In the genomic region with DNA sequence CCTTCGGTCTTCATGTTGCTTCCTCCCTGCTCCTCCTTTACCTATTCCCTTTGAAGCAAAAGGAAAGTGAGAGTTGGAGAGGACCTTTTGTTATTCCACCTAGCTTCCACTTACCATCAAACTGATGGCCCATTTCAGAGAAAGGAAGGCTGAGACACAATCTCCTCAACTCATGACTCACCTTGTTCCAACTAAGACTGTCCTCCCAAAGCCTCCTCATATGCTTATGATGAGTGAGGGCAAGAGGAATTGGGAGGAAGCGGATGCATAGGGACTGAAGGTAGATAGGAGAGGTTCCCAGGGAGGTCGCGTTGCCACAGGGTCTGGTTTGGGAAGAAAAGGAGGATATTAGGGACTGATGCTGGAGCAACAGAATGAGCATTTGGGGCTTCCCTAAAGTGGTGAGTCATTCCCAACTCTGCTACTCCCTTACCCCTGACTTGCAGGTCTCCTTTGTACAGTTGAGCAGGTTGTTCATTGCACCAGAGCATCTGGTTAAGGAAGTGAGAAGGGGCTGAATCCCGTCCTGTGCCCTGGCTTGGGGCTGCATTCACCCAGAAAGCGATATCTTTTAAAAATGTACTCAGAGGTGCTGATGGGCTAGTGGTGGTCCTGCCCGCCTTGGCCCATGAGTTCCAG, we compare ENCODE assay signal across 27 cellular contexts. TPM values are rescaled to one million over a fixed set of nuclear protein-coding genes. Genes with fewer than 3 reads are reported as not detected.
DNase-seq lines count a peak whose midpoint lies in the region; ATAC-seq and TF ChIP-seq lines count a peak whose summit lies in the region.
"Had no signal": no experiment of that assay in that cellular context is flagged by ENCODE, and none has a peak within 500 bp of the region (broad histone marks: within the 10 kb centered on the region; RNA-seq: fewer than 3 reads in every experiment).

No MANE protein-coding gene starts in this region.

- H3K9me3 ChIP-seq in RWPE2 (ENCODE audit: severe bottlenecking): no peaks in the 10 kb centered on the region

- no peak for TF ChIP-seq CTCF in RWPE2 (IDR thresholded peaks at IDR 0.05; ENCODE audit: poor library complexity, severe bottlenecking)

- POLR2A ChIA-PET in activated naive CD8-positive, alpha-beta T cell treated with anti-CD3 and anti-CD28 coated beads, Interleukin-2, amount 10 ng/mL, durations not matched to agents 7 days and 5 days (lab: Charles Lee): no interaction called here

- no peaks in the 10 kb centered on the region for H3K36me3 ChIP-seq in RWPE2 (ENCODE audit: low read depth)
- H3K36me3 ChIP-seq: cardiac muscle cell had no signal

- peak overlapping the region; percentile 62 for H3K27ac Mint-ChIP-seq in activated naive CD8-positive, alpha-beta T cell treated with anti-CD3 and anti-CD28 coated beads, Interleukin-2, amount 10 ng/mL, durations not matched to agents 7 days and 5 days
- no peak overlapping the region for H3K27ac Mint-ChIP-seq in activated naive CD8-positive, alpha-beta T cell treated with anti-CD3 and anti-CD28 coated beads for 36 hours
- no peak overlapping the region for H3K27ac Mint-ChIP-seq in stimulated activated naive CD8-positive, alpha-beta T cell treated with anti-CD3 and anti-CD28 coated beads, Interleukin-15, amount 100 ng/mL, for 72 hours
- H3K27ac Mint-ChIP-seq: activated CD4-positive, alpha-beta T cell treated with anti-CD3 and anti-CD28 coated beads, Interleukin-2, amount 10 ng/mL, durations not matched to agents 24 days and 14 days had no signal

- no peak for DNase-seq in activated naive CD8-positive, alpha-beta T cell treated with anti-CD3 and anti-CD28 coated beads, Interleukin-2, amount 10 ng/mL, durations not matched to agents 7 days and 5 days
- DNase-seq in activated naive CD8-positive, alpha-beta T cell treated with anti-CD3 and anti-CD28 coated beads for 36 hours: no peak
- no peak for DNase-seq in RWPE2 (ENCODE audit: low spot score)
- DNase-seq in epithelial cell of prostate (ENCODE audit: low read depth, low spot score): peak; percentile 34
- DNase-seq in stimulated activated naive CD8-positive, alpha-beta T cell treated with anti-CD3 and anti-CD28 coated beads, Interleukin-15, amount 100 ng/mL, for 72 hours: no peak
- no peak for DNase-seq in NCI-H345 treated with DMSO at 0.1 percent for 48 hours (lab: John Stamatoyannopoulos, UW; ENCODE audit: unreplicated experiment)
- DNase-seq in H4 (ENCODE audit: low spot score): no peak
- no peak for DNase-seq in C1 segment of cervical spinal cord (lab: John Stamatoyannopoulos, UW)
- DNase-seq: activated CD4-positive, alpha-beta T cell treated with anti-CD3 and anti-CD28 coated beads, Interleukin-2, amount 10 ng/mL, durations not matched to agents 24 days and 14 days; activated CD8-positive, alpha-beta memory T cell treated with anti-CD3 and anti-CD28 coated beads, Interleukin-2, amount 50 U/mL, for 4 hours; activated effector memory CD4-positive, alpha-beta T cell treated with Interleukin-2 at 50 U/mL for 16 hours; amygdala; dermis blood vessel endothelial cell; H7; left ventricle myocardium superior; midbrain; NCI-H187; NCI-H748 treated with DMSO at 0.1 percent for 48 hours; PC-3; right cardiac atrium; SIG-M5; substantia nigra had no signal

- H3K9me3 Mint-ChIP-seq in activated naive CD8-positive, alpha-beta T cell treated with anti-CD3 and anti-CD28 coated beads, Interleukin-2, amount 10 ng/mL, durations not matched to agents 7 days and 5 days: no peaks in the 10 kb centered on the region
- no peaks in the 10 kb centered on the region for H3K9me3 Mint-ChIP-seq in activated naive CD8-positive, alpha-beta T cell treated with anti-CD3 and anti-CD28 coated beads for 36 hours
- no peaks in the 10 kb centered on the region for H3K9me3 Mint-ChIP-seq in stimulated activated naive CD8-positive, alpha-beta T cell treated with anti-CD3 and anti-CD28 coated beads, Interleukin-15, amount 100 ng/mL, for 72 hours
- H3K9me3 Mint-ChIP-seq: activated CD4-positive, alpha-beta T cell treated with anti-CD3 and anti-CD28 coated beads, Interleukin-2, amount 10 ng/mL, durations not matched to agents 24 days and 14 days; CD14-positive monocyte had no signal

- H3K4me3 ChIP-seq in RWPE2 (ENCODE audit: severe bottlenecking): no peak overlapping the region
- H3K4me3 ChIP-seq: cardiac muscle cell had no signal

- no peaks in the 10 kb centered on the region for H3K27me3 ChIP-seq in RWPE2 (ENCODE audit: insufficient read depth, poor library complexity, severe bottlenecking)
- H3K27me3 ChIP-seq: cardiac muscle cell had no signal

- no peak overlapping the region for H3K4me3 Mint-ChIP-seq in activated naive CD8-positive, alpha-beta T cell treated with anti-CD3 and anti-CD28 coated beads, Interleukin-2, amount 10 ng/mL, durations not matched to agents 7 days and 5 days
- no peak overlapping the region for H3K4me3 Mint-ChIP-seq in activated naive CD8-positive, alpha-beta T cell treated with anti-CD3 and anti-CD28 coated beads for 36 hours
- H3K4me3 Mint-ChIP-seq in stimulated activated naive CD8-positive, alpha-beta T cell treated with anti-CD3 and anti-CD28 coated beads, Interleukin-15, amount 100 ng/mL, for 72 hours: peak overlapping the region in 1 of 2 donors; percentile 22
- H3K4me3 Mint-ChIP-seq: CD14-positive monocyte had no signal

- H3K4me1 Mint-ChIP-seq in activated naive CD8-positive, alpha-beta T cell treated with anti-CD3 and anti-CD28 coated beads, Interleukin-2, amount 10 ng/mL, durations not matched to agents 7 days and 5 days: peaks cover 20% of the 10 kb centered on the region
- peaks cover 9% of the 10 kb centered on the region for H3K4me1 Mint-ChIP-seq in activated naive CD8-positive, alpha-beta T cell treated with anti-CD3 and anti-CD28 coated beads for 36 hours
- H3K4me1 Mint-ChIP-seq in stimulated activated naive CD8-positive, alpha-beta T cell treated with anti-CD3 and anti-CD28 coated beads, Interleukin-15, amount 100 ng/mL, for 72 hours: peaks cover 23% of the 10 kb centered on the region

- ATAC-seq in activated naive CD8-positive, alpha-beta T cell treated with anti-CD3 and anti-CD28 coated beads, Interleukin-2, amount 10 ng/mL, durations not matched to agents 7 days and 5 days (ENCODE audit: low read depth): no peak
- ATAC-seq in RWPE2 (ENCODE audit: low read depth): no peak
- ATAC-seq in stimulated activated naive CD8-positive, alpha-beta T cell treated with anti-CD3 and anti-CD28 coated beads, Interleukin-15, amount 100 ng/mL, for 72 hours: peak; percentile 34
- ATAC-seq: left ventricle myocardium superior, PC-3, right cardiac atrium had no signal

- peaks cover 11% of the 10 kb centered on the region for H3K4me1 ChIP-seq in RWPE2 (ENCODE audit: insufficient read depth, poor library complexity, severe bottlenecking)
- H3K4me1 ChIP-seq: parathyroid adenoma had no signal

- no peaks in the 10 kb centered on the region for H3K36me3 Mint-ChIP-seq in activated naive CD8-positive, alpha-beta T cell treated with anti-CD3 and anti-CD28 coated beads, Interleukin-2, amount 10 ng/mL, durations not matched to agents 7 days and 5 days
- no peaks in the 10 kb centered on the region for H3K36me3 Mint-ChIP-seq in activated naive CD8-positive, alpha-beta T cell treated with anti-CD3 and anti-CD28 coated beads for 36 hours
- H3K36me3 Mint-ChIP-seq: CD14-positive monocyte had no signal

- peaks cover 29% of the 10 kb centered on the region for H3K27me3 Mint-ChIP-seq in activated naive CD8-positive, alpha-beta T cell treated with anti-CD3 and anti-CD28 coated beads, Interleukin-2, amount 10 ng/mL, durations not matched to agents 7 days and 5 days
- H3K27me3 Mint-ChIP-seq in activated naive CD8-positive, alpha-beta T cell treated with anti-CD3 and anti-CD28 coated beads for 36 hours: no peaks in the 10 kb centered on the region
- no peaks in the 10 kb centered on the region for H3K27me3 Mint-ChIP-seq in stimulated activated naive CD8-positive, alpha-beta T cell treated with anti-CD3 and anti-CD28 coated beads, Interleukin-15, amount 100 ng/mL, for 72 hours

- H3K27ac ChIP-seq in RWPE2 (ENCODE audit: poor library complexity, severe bottlenecking) (peak overlapping the region; percentile 36), epithelial cell of prostate (peak overlapping the region; percentile 26)
- H3K27ac ChIP-seq: cardiac muscle cell, parathyroid adenoma had no signal

RNA-seq across cellular contexts. Expression of a gene that starts 35.0 kb away (rescaled TPM):
- total RNA-seq in activated naive CD8-positive, alpha-beta T cell treated with anti-CD3 and anti-CD28 coated beads, Interleukin-2, amount 10 ng/mL, durations not matched to agents 7 days and 5 days: 1 to 10 TPM; 2.7 to 5.2 TPM
- under 1 TPM; 0.06 to 0.22 TPM for total RNA-seq in activated naive CD8-positive, alpha-beta T cell treated with anti-CD3 and anti-CD28 coated beads for 36 hours
- 0.29 TPM in 1 of 2 replicates, not detected in the other for total RNA-seq in H4 (2014; rRNA removed; shearing (Covaris generic))
- total RNA-seq: activated CD4-positive, alpha-beta T cell treated with anti-CD3 and anti-CD28 coated beads, Interleukin-2, amount 10 ng/mL, durations not matched to agents 24 days and 14 days; cardiac muscle cell; dermis blood vessel endothelial cell; fibroblast of villous mesenchyme; T-helper 1 cell treated with Interleukin-12 subunit alpha and Interleukin-12 subunit beta and Interleukin-4 antibody, amounts not matched to agents 30 ng/mL and 1 ng/mL, for 36 hours had no signal
